In the genomic region with DNA sequence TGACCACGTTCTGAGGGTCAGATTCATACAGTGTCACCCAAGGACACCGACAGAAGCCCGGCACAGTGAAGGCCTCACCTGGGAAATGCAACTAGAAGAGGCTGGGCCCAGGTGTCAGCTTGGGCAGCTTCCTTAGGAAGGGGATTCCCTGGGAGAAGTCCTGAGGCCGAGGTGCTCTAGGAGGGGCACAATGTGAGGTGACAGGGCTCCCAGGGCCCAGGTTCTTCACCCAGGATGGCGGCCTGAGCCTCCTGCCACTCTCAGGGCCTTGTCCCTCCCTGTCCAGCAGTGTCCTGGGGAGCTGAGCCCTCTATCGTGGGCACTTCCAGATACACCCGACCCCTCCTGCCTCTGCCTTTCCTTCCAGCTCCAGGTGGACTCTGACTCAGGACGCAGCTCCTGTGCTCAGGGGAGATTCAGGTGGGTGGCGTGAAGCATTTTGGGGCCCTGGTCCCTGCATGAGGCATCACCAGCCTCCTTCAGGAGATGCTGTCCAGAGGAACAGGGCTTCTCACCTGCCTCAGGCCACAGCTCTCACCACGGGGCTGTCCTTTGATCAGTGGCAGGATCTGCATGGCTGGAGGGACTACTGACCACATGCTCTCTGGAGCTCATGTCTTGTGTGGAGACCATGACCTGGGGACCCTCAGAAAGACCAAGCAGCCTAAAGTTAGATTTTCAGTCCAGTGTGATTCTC, we compare ENCODE assay signal across 20 cellular contexts. TPM values are rescaled to one million over a fixed set of nuclear protein-coding genes. Genes with fewer than 3 reads are reported as not detected.
DNase-seq lines count a peak whose midpoint lies in the region; ATAC-seq, FAIRE-seq and TF ChIP-seq lines count a peak whose summit lies in the region.
"Had no signal": no experiment of that assay in that cellular context is flagged by ENCODE, and none has a peak within 500 bp of the region (broad histone marks: within the 10 kb centered on the region; RNA-seq: fewer than 3 reads in every experiment).

No MANE protein-coding gene starts in this region.

- peaks cover 23% of the 10 kb centered on the region for H3K4me1 ChIP-seq in adipocyte (ENCODE audit: control insufficient read depth, insufficient read depth, low read length)
- no peaks in the 10 kb centered on the region for H3K4me1 ChIP-seq in small intestine (ENCODE audit: control insufficient read depth in 2 of 2, insufficient read depth in 1 of 2, low read depth in 1 of 2, low read length in 1 of 2)
- peaks cover 0 to 9% (median 4%) of the 10 kb centered on the region in 6 donors for H3K4me1 ChIP-seq in spleen
- no peaks in the 10 kb centered on the region for H3K4me1 ChIP-seq in esophagus muscularis mucosa

- H3K27ac ChIP-seq in small intestine (ENCODE audit: low read depth in 1 of 2, low read length in 1 of 2) (no peak overlapping the region), spleen (no peak overlapping the region), esophagus muscularis mucosa (replicated peaks in 1 of 4) (no peak overlapping the region)

- H3K36me3 ChIP-seq in adipocyte (ENCODE audit: control insufficient read depth, insufficient read depth, low read length, severe bottlenecking) (no peaks in the 10 kb centered on the region), small intestine (ENCODE audit: control insufficient read depth in 2 of 2, insufficient read depth in 2 of 2, low read length in 2 of 2) (no peaks in the 10 kb centered on the region), spleen (no peaks in the 10 kb centered on the region), esophagus muscularis mucosa (no peaks in the 10 kb centered on the region)
- H3K36me3 ChIP-seq: MG63 had no signal

- H3K9me3 Mint-ChIP-seq in activated naive CD4-positive, alpha-beta T cell treated with anti-CD3 and anti-CD28 coated beads, Interleukin-2, amount 10 ng/mL, durations not matched to agents 7 days and 5 days, result no peaks in the 10 kb centered on the region
- H3K9me3 Mint-ChIP-seq in activated naive CD4-positive, alpha-beta T cell treated with anti-CD3 and anti-CD28 coated beads for 36 hours, result no peaks in the 10 kb centered on the region
- no peaks in the 10 kb centered on the region for H3K9me3 Mint-ChIP-seq in nephron progenitor cell
- H3K9me3 Mint-ChIP-seq: CD4-positive, alpha-beta memory T cell; HFFc6 had no signal

- H3K4me3 Mint-ChIP-seq in activated naive CD4-positive, alpha-beta T cell treated with anti-CD3 and anti-CD28 coated beads, Interleukin-2, amount 10 ng/mL, durations not matched to agents 7 days and 5 days, result no peak overlapping the region
- H3K4me3 Mint-ChIP-seq in activated naive CD4-positive, alpha-beta T cell treated with anti-CD3 and anti-CD28 coated beads for 36 hours, result no peak overlapping the region
- H3K4me3 Mint-ChIP-seq in nephron progenitor cell, result no peak overlapping the region
- H3K4me3 Mint-ChIP-seq: CD4-positive, alpha-beta memory T cell; HFFc6 had no signal

- intact Hi-C loops in activated naive CD4-positive, alpha-beta T cell treated with anti-CD3 and anti-CD28 coated beads for 36 hours (cut with micrococcal nuclease), result no loop called here
- intact Hi-C loops in spleen (cut with DNase I; ENCODE audit: low total_unique reads) (no loop called here), esophagus muscularis mucosa (cut with DNase I) (no loop called here)

- H3K9ac ChIP-seq in adipocyte (ENCODE audit: low read length), result peak overlapping the region; percentile 1

- TF ChIP-seq POLR2A in spleen (IDR thresholded peaks at IDR 0.05), result no peak
- TF ChIP-seq POLR2A in esophagus muscularis mucosa (IDR thresholded peaks at IDR 0.05; ENCODE audit: low read depth), result no peak

- 64 to 79% (median 64%) methylated on average over 10 of the region's 10 CpGs for WGBS in small intestine, 3 donors
- 75 to 86% (median 80%) methylated on average over 7 to 10 of the region's 10 CpGs for WGBS in spleen, 5 donors
- 83% methylated on average over 7 of the region's 10 CpGs for WGBS in esophagus muscularis mucosa

- peak; percentile 5 for DNase-seq in activated naive CD4-positive, alpha-beta T cell treated with anti-CD3 and anti-CD28 coated beads, Interleukin-2, amount 10 ng/mL, durations not matched to agents 7 days and 5 days
- no peak for DNase-seq in activated naive CD4-positive, alpha-beta T cell treated with anti-CD3 and anti-CD28 coated beads for 36 hours
- DNase-seq in adipocyte (ENCODE audit: low read depth), result no peak
- no peak for DNase-seq in nephron progenitor cell
- DNase-seq in small intestine, result no peak
- no peak for DNase-seq in spleen
- DNase-seq in esophagus muscularis mucosa (ENCODE audit: extremely low spot score), result no peak
- DNase-seq: CD4-positive, alpha-beta memory T cell; DMS79 treated with DMSO at 0.1 percent for 48 hours; GDM1; NCI-H1105 treated with DMSO at 0.1 percent for 48 hours; NCI-H187; NCI-H446 treated with DMSO at 0.1 percent for 48 hours; NCI-H82; SHP77 treated with DMSO at 0.1 percent for 48 hours had no signal

- no peak for ATAC-seq in HG02759 (IDR thresholded peaks at IDR 0.05; ENCODE audit: unreplicated experiment)

- no peak overlapping the region for H3K27ac Mint-ChIP-seq in activated naive CD4-positive, alpha-beta T cell treated with anti-CD3 and anti-CD28 coated beads, Interleukin-2, amount 10 ng/mL, durations not matched to agents 7 days and 5 days
- no peak overlapping the region for H3K27ac Mint-ChIP-seq in activated naive CD4-positive, alpha-beta T cell treated with anti-CD3 and anti-CD28 coated beads for 36 hours
- peak overlapping the region; percentile 48 for H3K27ac Mint-ChIP-seq in nephron progenitor cell
- H3K27ac Mint-ChIP-seq: HFFc6 had no signal

- TF ChIP-seq EP300 in esophagus muscularis mucosa (IDR thresholded peaks at IDR 0.05), result no peak

- no peaks in the 10 kb centered on the region for H3K4me1 Mint-ChIP-seq in activated naive CD4-positive, alpha-beta T cell treated with anti-CD3 and anti-CD28 coated beads, Interleukin-2, amount 10 ng/mL, durations not matched to agents 7 days and 5 days
- H3K4me1 Mint-ChIP-seq in activated naive CD4-positive, alpha-beta T cell treated with anti-CD3 and anti-CD28 coated beads for 36 hours (ENCODE audit: low read depth), result no peaks in the 10 kb centered on the region
- H3K4me1 Mint-ChIP-seq in nephron progenitor cell, result no peaks in the 10 kb centered on the region
- H3K4me1 Mint-ChIP-seq: CD4-positive, alpha-beta memory T cell had no signal

- H3K4me3 ChIP-seq in adipocyte (ENCODE audit: low read length), result no peak overlapping the region
- H3K4me3 ChIP-seq in small intestine (ENCODE audit: low read depth in 1 of 2, low read length in 2 of 2), result no peak overlapping the region
- no peak overlapping the region for H3K4me3 ChIP-seq in spleen
- no peak overlapping the region for H3K4me3 ChIP-seq in esophagus muscularis mucosa
- H3K4me3 ChIP-seq: MG63 had no signal

- no peak for FAIRE-seq in small intestine (lab: Jason Lieb, UNC)
- FAIRE-seq: H1 had no signal

- peak; percentile 3 for TF ChIP-seq CTCF in nephron progenitor cell (IDR thresholded peaks at IDR 0.05)
- no peak for TF ChIP-seq CTCF in spleen (IDR thresholded peaks at IDR 0.05 in 8 of 11, conservative IDR thresholded peaks at IDR 0.05 in 3 of 11)
- TF ChIP-seq CTCF in esophagus muscularis mucosa (IDR thresholded peaks at IDR 0.05), result no peak

- H3K27me3 ChIP-seq in adipocyte (replicated peaks; ENCODE audit: control insufficient read depth, insufficient read depth, low read length) (peaks cover 3% of the 10 kb centered on the region), small intestine (ENCODE audit: control insufficient read depth in 2 of 2, insufficient read depth in 2 of 2, low read length in 2 of 2) (no peaks in the 10 kb centered on the region), spleen (replicated peaks in 1 of 7) (peaks cover 0 to 3% (median 0%) of the 10 kb centered on the region in 7 donors), esophagus muscularis mucosa (no peaks in the 10 kb centered on the region)
- H3K27me3 ChIP-seq: MG63 had no signal

- H3K36me3 Mint-ChIP-seq in activated naive CD4-positive, alpha-beta T cell treated with anti-CD3 and anti-CD28 coated beads, Interleukin-2, amount 10 ng/mL, durations not matched to agents 7 days and 5 days, result no peaks in the 10 kb centered on the region
- H3K36me3 Mint-ChIP-seq in activated naive CD4-positive, alpha-beta T cell treated with anti-CD3 and anti-CD28 coated beads for 36 hours (ENCODE audit: low read depth), result no peaks in the 10 kb centered on the region
- no peaks in the 10 kb centered on the region for H3K36me3 Mint-ChIP-seq in nephron progenitor cell (ENCODE audit: low read depth)
- H3K36me3 Mint-ChIP-seq: CD4-positive, alpha-beta memory T cell had no signal

- H3K9me3 ChIP-seq in adipocyte (ENCODE audit: control insufficient read depth, low read length), result no peaks in the 10 kb centered on the region
- H3K9me3 ChIP-seq in small intestine (ENCODE audit: control insufficient read depth, low read depth), result no peaks in the 10 kb centered on the region
- H3K9me3 ChIP-seq in spleen, result no peaks in the 10 kb centered on the region
- H3K9me3 ChIP-seq in esophagus muscularis mucosa, result no peaks in the 10 kb centered on the region
- H3K9me3 ChIP-seq: MG63 had no signal

- peaks cover 20% of the 10 kb centered on the region for H3K27me3 Mint-ChIP-seq in activated naive CD4-positive, alpha-beta T cell treated with anti-CD3 and anti-CD28 coated beads, Interleukin-2, amount 10 ng/mL, durations not matched to agents 7 days and 5 days
- no peaks in the 10 kb centered on the region for H3K27me3 Mint-ChIP-seq in activated naive CD4-positive, alpha-beta T cell treated with anti-CD3 and anti-CD28 coated beads for 36 hours (ENCODE audit: low read depth)
- H3K27me3 Mint-ChIP-seq in nephron progenitor cell (ENCODE audit: low read depth, poor library complexity), result peaks cover 37% of the 10 kb centered on the region

- CTCF ChIA-PET in activated naive CD4-positive, alpha-beta T cell treated with anti-CD3 and anti-CD28 coated beads, Interleukin-2, amount 10 ng/mL, durations not matched to agents 7 days and 5 days (lab: Charles Lee), result interaction anchor here (1.2 to 2.9 kb wide), 8 partner anchors 10 to 182 kb away, joined by 3 to 14 read pairs (median 5); no protein-coding TSS in a partner anchor
- CTCF ChIA-PET in activated naive CD4-positive, alpha-beta T cell treated with anti-CD3 and anti-CD28 coated beads for 36 hours (lab: Charles Lee), result interaction anchor here (1.0 to 1.2 kb wide), 3 partner anchors 45 to 116 kb away, joined by 3 to 6 read pairs (median 4); no protein-coding TSS in a partner anchor

RNA-seq across cellular contexts. Expression of gene GGTLC2, which starts 58.6 kb away (rescaled TPM):
- total RNA-seq in activated naive CD4-positive, alpha-beta T cell treated with anti-CD3 and anti-CD28 coated beads for 36 hours, result not detected
- polyA plus RNA-seq in small intestine, result not detected
- not detected for total RNA-seq in spleen
- polyA plus RNA-seq in spleen, result not detected
- not detected for total RNA-seq in esophagus muscularis mucosa
- total RNA-seq: A673; CD4-positive, alpha-beta memory T cell; H1; HFFc6 had no signal
- polyA plus RNA-seq: CD4-positive, alpha-beta memory T cell; H1 had no signal
